In genomic region chr11:12229450-12230229, GRCh38 we compare ENCODE assay signal across 12 cellular contexts.
A peak's percentile ranks its signal among the peaks of the same experiment; 100 is the strongest.
DNase-seq lines count a peak whose midpoint lies in the region; TF ChIP-seq lines count a peak whose summit lies in the region.
"Had no signal": no experiment of that assay in that cellular context is flagged by ENCODE, and none has a peak within 500 bp of the region (broad histone marks: within the 10 kb centered on the region; RNA-seq: fewer than 3 reads in every experiment).

No MANE protein-coding gene starts in this region.

- H2BK20ac ChIP-seq in H9 (ENCODE audit: low read depth, low read length, poor library complexity, severe bottlenecking), result no peak overlapping the region

- H3K4me2 ChIP-seq in H9 (ENCODE audit: insufficient read depth, insufficient read length, low read length), result no peak overlapping the region

- no peaks in the 10 kb centered on the region for H3K36me3 Mint-ChIP-seq in H9 (ENCODE audit: insufficient read depth in 1 of 3, low read depth in 3 of 3)
- H3K36me3 Mint-ChIP-seq: naive B cell had no signal

- no peak overlapping the region for H3K23ac ChIP-seq in H9 (ENCODE audit: insufficient read length, low read depth, low read length)

- H3K4me1 Mint-ChIP-seq in H9, result no peaks in the 10 kb centered on the region

- H3K4me3 ChIP-seq in coronary artery (no peak overlapping the region), neutrophil (ENCODE audit: low read depth in 1 of 2, low read length in 1 of 2) (no peak overlapping the region)
- H3K4me3 ChIP-seq: heart right ventricle had no signal

- H3K56ac ChIP-seq in H9 (ENCODE audit: insufficient read length, low read depth, low read length), result no peak overlapping the region

- H3K9me3 ChIP-seq in H9 (ENCODE audit: control insufficient read depth, low read depth, low read length) (no peaks in the 10 kb centered on the region), neutrophil (no peaks in the 10 kb centered on the region)
- H3K9me3 ChIP-seq: heart right ventricle had no signal

- no peak overlapping the region for H3K4me3 Mint-ChIP-seq in H9
- H3K4me3 Mint-ChIP-seq: naive B cell had no signal

- H3K27me3 Mint-ChIP-seq in H9 (ENCODE audit: low read depth), result peaks cover 4% of the 10 kb centered on the region

- H4K91ac ChIP-seq in H9 (ENCODE audit: insufficient read length, low read depth, low read length), result no peak overlapping the region

- no peaks in the 10 kb centered on the region for H3K27me3 ChIP-seq in H9 (ENCODE audit: insufficient read depth, low read length)
- H3K27me3 ChIP-seq in neutrophil, result no peaks in the 10 kb centered on the region
- H3K27me3 ChIP-seq: heart right ventricle had no signal

- no peak overlapping the region for H2BK5ac ChIP-seq in H9 (ENCODE audit: insufficient read length, low read length)

- H2AK5ac ChIP-seq in H9 (ENCODE audit: insufficient read length, low read length), result no peak overlapping the region

- no peak overlapping the region for H3K27ac ChIP-seq in H9 (ENCODE audit: insufficient read length, low read depth, low read length)
- peak overlapping the region; percentile 19 to 93 for H3K27ac ChIP-seq in coronary artery
- peak overlapping the region; percentile 8 for H3K27ac ChIP-seq in neutrophil

- peak overlapping the region in 2 of 3 experiments; percentile 28 to 76; a peak in 1 of 7 replicates for H3K27ac Mint-ChIP-seq in H9
- H3K27ac Mint-ChIP-seq: naive B cell had no signal

- no peak overlapping the region for H4K8ac ChIP-seq in H9 (replicated peaks; ENCODE audit: insufficient read length, low read depth, low read length)

- peaks cover 43% of the 10 kb centered on the region for H3K36me3 ChIP-seq in neutrophil

- H2BK12ac ChIP-seq in H9 (ENCODE audit: insufficient read length, low read depth, low read length), result no peak overlapping the region

- no peaks in the 10 kb centered on the region for H3K9me3 Mint-ChIP-seq in H9
- H3K9me3 Mint-ChIP-seq: naive B cell had no signal

- H3K79me1 ChIP-seq in H9 (ENCODE audit: insufficient read depth, low read depth, low read length, poor library complexity, severe bottlenecking), result no peaks in the 10 kb centered on the region

- no peak overlapping the region for H2BK15ac ChIP-seq in H9 (ENCODE audit: low read depth, low read length)

- peak; percentile 41 for DNase-seq in DMS53 (lab: John Stamatoyannopoulos, UW)
- no peak for DNase-seq in DMS53 treated with DMSO at 0.1 percent for 48 hours (lab: John Stamatoyannopoulos, UW; ENCODE audit: unreplicated experiment)
- no peak for DNase-seq in H9
- DNase-seq in coronary artery (ENCODE audit: low spot score), result no peak
- no peak for DNase-seq in NCI-H2227 treated with DMSO at 0.1 percent for 48 hours (lab: John Stamatoyannopoulos, UW)
- no peak for DNase-seq in COLO829 (ENCODE audit: low spot score)
- DNase-seq in GM10266 (ENCODE audit: extremely low spot score), result no peak
- DNase-seq: GOT3, heart right ventricle, naive B cell, NCI-H1105 had no signal

- no peak overlapping the region for H4K5ac ChIP-seq in H9 (ENCODE audit: insufficient read length, low read depth, low read length)

- no peaks in the 10 kb centered on the region for H3K23me2 ChIP-seq in H9 (ENCODE audit: insufficient read length, low read depth, low read length, poor library complexity, severe bottlenecking)

- no peak overlapping the region for H3K4ac ChIP-seq in H9 (ENCODE audit: low read depth, low read length)

- no CpG with 5 or more reads among the region's 7 CpGs for whole genome bisulfite sequencing in H9 (ENCODE audit: extremely low coverage, insufficient read length, low lambda C conversion rate)

- H3K4me1 ChIP-seq in H9 (ENCODE audit: insufficient read depth, low read length) (no peaks in the 10 kb centered on the region), neutrophil (ENCODE audit: control insufficient read depth in 1 of 2, insufficient read depth in 1 of 2, low read depth in 1 of 2, low read length in 1 of 2) (peaks cover 7% of the 10 kb centered on the region in 2 experiments)

- no peaks in the 10 kb centered on the region for H3K79me2 ChIP-seq in H9 (ENCODE audit: insufficient read depth, low read length)

- H3K14ac ChIP-seq in H9 (ENCODE audit: insufficient read depth, low read length), result no peak overlapping the region

- no peak overlapping the region for H2AFZ ChIP-seq in H9 (ENCODE audit: low read length)

- H2BK120ac ChIP-seq in H9 (ENCODE audit: low read depth, low read length, poor library complexity, severe bottlenecking), result no peak overlapping the region

- H3K9ac ChIP-seq in H9 (ENCODE audit: extremely low read depth, insufficient read length, low read length), result no peak overlapping the region

- H3T11ph ChIP-seq in H9 (ENCODE audit: low read length), result no peak overlapping the region

- TF ChIP-seq CTCF in H9 (conservative IDR thresholded peaks at IDR 0.05), result no peak
- no peak for TF ChIP-seq CTCF in coronary artery (IDR thresholded peaks at IDR 0.05)
- TF ChIP-seq CTCF in neutrophil (IDR thresholded peaks at IDR 0.05), result no peak
- TF ChIP-seq CTCF in GM10266 (IDR thresholded peaks at IDR 0.05; ENCODE audit: control insufficient read depth, insufficient read depth, low read depth, missing control alignments), result no peak

- H3K18ac ChIP-seq in H9 (ENCODE audit: insufficient read length, low read depth, low read length), result no peak overlapping the region

- no peaks in the 10 kb centered on the region for H4K20me1 ChIP-seq in H9 (ENCODE audit: control insufficient read depth, insufficient read depth, insufficient read length)
